8 cellular contexts compared by ENCODE assay signal in the genomic region with DNA sequence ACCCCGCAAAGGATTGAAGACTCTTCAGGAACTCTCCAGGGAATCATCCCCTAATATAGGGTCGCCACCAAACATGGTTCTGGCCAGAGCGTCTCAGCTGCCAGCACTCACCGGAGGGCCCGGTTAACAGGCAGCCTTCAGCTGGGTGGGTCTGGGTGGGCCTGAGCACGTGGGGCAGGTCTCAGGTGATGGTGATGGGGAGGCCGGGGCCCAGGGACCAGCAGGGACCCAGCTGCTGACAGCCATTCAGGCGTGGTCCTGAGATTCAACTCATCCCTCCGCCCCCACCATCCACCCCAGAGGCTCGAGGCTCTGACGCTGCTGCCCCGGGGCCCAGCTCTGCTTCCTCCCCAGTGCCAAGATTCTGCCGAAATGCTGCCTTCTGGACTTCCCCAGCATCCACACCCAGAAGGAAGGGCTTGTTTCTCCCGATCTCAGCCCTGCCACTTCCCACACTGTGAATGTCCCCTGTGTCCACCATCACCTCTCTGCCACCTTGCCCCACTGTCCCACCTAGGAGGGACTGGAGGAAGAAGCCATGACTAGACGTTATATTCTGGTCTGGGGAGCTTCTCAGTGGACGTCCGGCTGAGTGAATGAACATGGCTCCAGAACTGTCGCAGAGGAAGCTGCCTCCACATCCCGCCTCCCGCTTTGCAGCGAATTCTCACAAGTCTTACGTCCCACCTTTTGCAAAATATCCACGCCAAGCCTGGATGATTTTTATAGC.
"Had no signal": no experiment of that assay in that cellular context is flagged by ENCODE, and none has a peak within 500 bp of the region (broad histone marks: within the 10 kb centered on the region; RNA-seq: fewer than 3 reads in every experiment).

No MANE protein-coding gene starts in this region.

- H3K36me3 ChIP-seq: HAP-1 had no signal

- H2AFZ ChIP-seq: GM23248 had no signal

- H3K9me3 ChIP-seq: HAP-1 had no signal

- H3K27ac ChIP-seq: GM23248, HL-60 had no signal

- ATAC-seq: HCT116, HepG2 had no signal

- H3K4me3 ChIP-seq: GM23248, HAP-1 had no signal

- H3K4me1 ChIP-seq: HAP-1 had no signal

- DNase-seq: GM23248, GOT3, H7, HFFc6 had no signal
